ENCODE assay signal across 14 cellular contexts in the genomic region with DNA sequence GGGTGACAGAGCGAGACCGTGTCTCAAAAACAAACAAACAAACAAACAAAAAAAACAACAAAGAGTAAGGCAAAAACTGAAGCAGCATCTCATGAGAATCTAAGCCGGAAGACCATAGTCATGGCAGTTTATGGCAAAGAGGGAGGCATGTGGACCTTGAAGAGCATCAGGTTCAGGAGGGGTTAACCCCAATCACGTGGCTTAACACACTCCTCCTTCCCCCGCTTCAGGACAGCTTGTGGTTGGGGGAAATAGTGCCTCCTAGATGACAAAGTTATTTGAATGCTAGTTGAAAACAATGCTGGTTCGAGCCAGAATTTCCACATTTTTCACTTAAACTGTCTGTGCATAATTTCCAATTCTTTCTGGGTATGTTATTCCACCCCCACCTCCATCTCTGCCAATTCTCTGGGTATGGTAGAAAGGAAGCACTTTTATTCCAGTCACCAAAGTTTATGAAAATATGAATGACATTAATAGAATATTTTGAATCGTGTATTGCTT. TPM values are rescaled to one million over a fixed set of nuclear protein-coding genes. Genes with fewer than 3 reads are reported as not detected.
"Had no signal": no experiment of that assay in that cellular context is flagged by ENCODE, and none has a peak within 500 bp of the region (broad histone marks: within the 10 kb centered on the region; RNA-seq: fewer than 3 reads in every experiment).

No MANE protein-coding gene starts in this region.

- H3K4me1 Mint-ChIP-seq: neural crest cell had no signal

- H3K4me1 ChIP-seq: adrenal gland, pancreas, uterus had no signal

- H3K27ac Mint-ChIP-seq: stimulated activated naive CD8-positive, alpha-beta T cell treated with anti-CD3 and anti-CD28 coated beads, Interleukin-15, amount 100 ng/mL, for 72 hours had no signal

- H3K9me3 Mint-ChIP-seq: neural crest cell; stimulated activated naive CD8-positive, alpha-beta T cell treated with anti-CD3 and anti-CD28 coated beads, Interleukin-15, amount 100 ng/mL, for 72 hours had no signal

- H3K9me3 ChIP-seq: adrenal gland, gastroesophageal sphincter, heart right ventricle, pancreas, thyroid gland, uterus had no signal

- H3K36me3 ChIP-seq: adrenal gland, gastroesophageal sphincter, heart right ventricle, pancreas, thyroid gland, uterus had no signal

- H3K4me3 ChIP-seq: adrenal gland, gastroesophageal sphincter, heart right ventricle, pancreas, thyroid gland, uterus had no signal

- H3K27me3 Mint-ChIP-seq: stimulated activated naive CD8-positive, alpha-beta T cell treated with anti-CD3 and anti-CD28 coated beads, Interleukin-15, amount 100 ng/mL, for 72 hours had no signal

- H3K27me3 ChIP-seq: gastroesophageal sphincter, thyroid gland, uterus had no signal

- H3K27ac ChIP-seq: heart right ventricle, pancreas, thyroid gland had no signal

- H3K4me3 Mint-ChIP-seq: neural crest cell; stimulated activated naive CD8-positive, alpha-beta T cell treated with anti-CD3 and anti-CD28 coated beads, Interleukin-15, amount 100 ng/mL, for 72 hours had no signal

- ATAC-seq: gastroesophageal sphincter; pancreas; stimulated activated naive CD8-positive, alpha-beta T cell treated with anti-CD3 and anti-CD28 coated beads, Interleukin-15, amount 100 ng/mL, for 72 hours had no signal

- DNase-seq: activated CD4-positive, alpha-beta T cell treated with anti-CD3 and anti-CD28 coated beads for 1 hour; activated naive CD4-positive, alpha-beta T cell treated with Interleukin-2 at 50 U/mL for 16 hours; adrenal gland; erythroblast; heart right ventricle; islet precursor cell; pancreas; stimulated activated naive CD8-positive, alpha-beta T cell treated with anti-CD3 and anti-CD28 coated beads, Interleukin-15, amount 100 ng/mL, for 72 hours; T-helper 9 cell; uterus had no signal

RNA-seq across cellular contexts. Expression of gene ADGRG4, which starts 37.9 kb away (rescaled TPM):
- total RNA-seq: lung microvascular endothelial cell, neural crest cell, pancreas had no signal
